Comparison of ENCODE assay signal across 8 cellular contexts in the genomic region with DNA sequence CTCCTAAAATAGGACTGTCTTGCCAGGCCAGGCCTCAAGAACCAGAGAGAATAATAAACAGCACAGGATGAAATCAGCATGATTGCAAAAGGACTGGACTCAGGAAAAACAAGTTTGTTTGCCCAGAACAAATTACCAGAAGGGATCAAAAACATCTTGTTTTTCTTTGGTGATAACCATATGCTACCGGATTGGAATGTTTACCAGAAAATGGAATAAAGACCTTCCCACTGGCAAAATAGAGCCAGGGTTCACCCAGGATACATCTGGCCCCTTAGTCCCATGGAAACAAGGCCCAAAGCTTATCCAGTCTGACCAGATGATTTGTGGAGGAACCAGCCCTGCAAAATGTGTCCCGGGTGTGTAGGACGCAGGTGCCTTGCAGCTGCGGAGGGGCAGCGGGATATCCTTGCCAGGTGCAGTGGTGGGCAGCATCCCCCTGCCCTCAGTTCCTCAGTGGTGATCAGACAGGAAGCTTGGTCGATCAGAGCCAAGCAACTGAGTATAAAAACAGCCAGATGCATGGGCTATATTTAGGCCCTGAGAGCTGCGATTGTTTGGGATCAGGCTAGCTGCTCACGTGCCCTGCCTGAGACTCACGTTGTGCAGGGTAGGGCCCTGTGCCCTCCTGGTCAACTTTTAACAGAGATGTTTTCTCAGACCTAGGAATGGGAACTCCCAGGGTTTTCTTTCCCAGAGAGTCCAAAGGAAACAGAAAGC. TPM values are rescaled to one million over a fixed set of nuclear protein-coding genes. Genes with fewer than 3 reads are reported as not detected.
DNase-seq lines count a peak whose midpoint lies in the region; ATAC-seq and TF ChIP-seq lines count a peak whose summit lies in the region.

No MANE protein-coding gene starts in this region.

- peak; percentile 72 for DNase-seq in Right ventricle myocardium inferior (ENCODE audit: missing footprints)
- no peak for DNase-seq in cardiac septum (ENCODE audit: low spot score)
- DNase-seq in esophagus squamous epithelium (lab: John Stamatoyannopoulos, UW): no peak
- DNase-seq in naive thymus-derived CD8-positive, alpha-beta T cell: no peak
- no peak for DNase-seq in stimulated activated CD4-positive, alpha-beta T cell treated with anti-CD3 and anti-CD28 coated beads, Interleukin-2, amount 100 ng/mL, for 48 hours
- no peak for DNase-seq in NCI-H446 (lab: John Stamatoyannopoulos, UW)
- no peak for DNase-seq in SW 1271 (lab: John Stamatoyannopoulos, UW)

- POLR2A ChIA-PET in naive thymus-derived CD8-positive, alpha-beta T cell (lab: Charles Lee): no interaction called here

- intact Hi-C loops in Right ventricle myocardium inferior (cut with DNase I) (loop anchor here (1.0 kb wide), 2 partner anchors 18 to 32 kb away; partner anchors contain the start of gene DEPP1), cardiac septum (cut with DNase I) (loop anchor here (5.0 kb wide), 1 partner anchor 1859 kb away; the partner anchor contains the start of gene CSGALNACT2), esophagus squamous epithelium (cut with DNase I) (no loop called here)

- H3K4me3 Mint-ChIP-seq in naive thymus-derived CD8-positive, alpha-beta T cell: peak overlapping the region in 8 of 10 donors; percentile 17 to 67 (median 42)

- peaks cover 17 to 96% (median 85%) of the 10 kb centered on the region in 3 donors for H3K4me1 ChIP-seq in esophagus squamous epithelium

- H3K36me3 ChIP-seq in esophagus squamous epithelium: no peaks in the 10 kb centered on the region

- no peaks in the 10 kb centered on the region for H3K27me3 Mint-ChIP-seq in naive thymus-derived CD8-positive, alpha-beta T cell

- no peak for TF ChIP-seq CTCF in esophagus squamous epithelium (IDR thresholded peaks at IDR 0.05)

- H3K36me3 Mint-ChIP-seq in naive thymus-derived CD8-positive, alpha-beta T cell: peaks cover 0 to 2% (median 0%) of the 10 kb centered on the region in 3 donors

- no peaks in the 10 kb centered on the region for H3K9me3 ChIP-seq in esophagus squamous epithelium

- H3K27ac ChIP-seq in esophagus squamous epithelium: peak overlapping the region; percentile 69 to 98 (median 88)

- peak overlapping the region in 9 of 10 donors; percentile 2 to 77 (median 63) for H3K27ac Mint-ChIP-seq in naive thymus-derived CD8-positive, alpha-beta T cell

- TF ChIP-seq POLR2A in esophagus squamous epithelium (IDR thresholded peaks at IDR 0.05): no peak

- peaks cover 0 to 4% (median 0%) of the 10 kb centered on the region in 4 donors for H3K27me3 ChIP-seq in esophagus squamous epithelium

- H3K4me3 ChIP-seq in esophagus squamous epithelium: peak overlapping the region in 1 of 4 donors; percentile 42

- ATAC-seq in Right ventricle myocardium inferior: peak; percentile 61
- no peak for ATAC-seq in naive thymus-derived CD8-positive, alpha-beta T cell
- no peak for ATAC-seq in GM19397 (IDR thresholded peaks at IDR 0.05; ENCODE audit: unreplicated experiment)

- peaks cover 19 to 47% (median 35%) of the 10 kb centered on the region in 4 donors for H3K4me1 Mint-ChIP-seq in naive thymus-derived CD8-positive, alpha-beta T cell

- peaks cover 0 to 5% (median 0%) of the 10 kb centered on the region in 9 donors for H3K9me3 Mint-ChIP-seq in naive thymus-derived CD8-positive, alpha-beta T cell

- WGBS in esophagus squamous epithelium, 2 donors: 36 to 61% methylated on average over 7 of the region's 9 CpGs

RNA-seq across cellular contexts. Expression of gene ZNF22, which starts 4.6 kb away (rescaled TPM):
- total RNA-seq in Right ventricle myocardium inferior: 13.7 TPM
- 14.9 TPM for total RNA-seq in cardiac septum
- 10 to 100 TPM in 2 of 4 donors, 1 to 10 TPM in 2; 3.6 to 14.5 (median 8.0) TPM for total RNA-seq in esophagus squamous epithelium
- total RNA-seq in naive thymus-derived CD8-positive, alpha-beta T cell: 10 to 100 TPM; 46.3 to 47.0 TPM
- polyA plus RNA-seq in naive thymus-derived CD8-positive, alpha-beta T cell: 10 to 100 TPM; 54.1 to 62.3 (median 58.7) TPM

RNA-seq across cellular contexts. Expression of gene DEPP1, which starts 17.5 kb away (rescaled TPM):
- 33.0 TPM for total RNA-seq in Right ventricle myocardium inferior
- total RNA-seq in cardiac septum: 45.5 TPM
- 100 to 1,000 TPM in 1 of 4 donors, 10 to 100 TPM in 1, 1 to 10 TPM in 2; 2.5 to 116 (median 27.5) TPM for total RNA-seq in esophagus squamous epithelium
- not detected for total RNA-seq in naive thymus-derived CD8-positive, alpha-beta T cell
- not detected for polyA plus RNA-seq in naive thymus-derived CD8-positive, alpha-beta T cell

RNA-seq across cellular contexts. Expression of gene RASSF4, which starts 36.5 kb away (rescaled TPM):
- total RNA-seq in Right ventricle myocardium inferior (91.5 TPM), cardiac septum (47.5 TPM), esophagus squamous epithelium (10 to 100 TPM in 1 of 4 donors, 1 to 10 TPM in 3; 1.7 to 22.5 (median 7.4) TPM)
- 1 to 10 TPM in 1 of 2 experiments, under 1 TPM in 1; 0.88 to 1.8 TPM for total RNA-seq in naive thymus-derived CD8-positive, alpha-beta T cell
- polyA plus RNA-seq in naive thymus-derived CD8-positive, alpha-beta T cell: 1 to 10 TPM in 2 of 3 donors, under 1 TPM in 1; 0.40 to 1.7 (median 1.0) TPM
